In the genomic region with DNA sequence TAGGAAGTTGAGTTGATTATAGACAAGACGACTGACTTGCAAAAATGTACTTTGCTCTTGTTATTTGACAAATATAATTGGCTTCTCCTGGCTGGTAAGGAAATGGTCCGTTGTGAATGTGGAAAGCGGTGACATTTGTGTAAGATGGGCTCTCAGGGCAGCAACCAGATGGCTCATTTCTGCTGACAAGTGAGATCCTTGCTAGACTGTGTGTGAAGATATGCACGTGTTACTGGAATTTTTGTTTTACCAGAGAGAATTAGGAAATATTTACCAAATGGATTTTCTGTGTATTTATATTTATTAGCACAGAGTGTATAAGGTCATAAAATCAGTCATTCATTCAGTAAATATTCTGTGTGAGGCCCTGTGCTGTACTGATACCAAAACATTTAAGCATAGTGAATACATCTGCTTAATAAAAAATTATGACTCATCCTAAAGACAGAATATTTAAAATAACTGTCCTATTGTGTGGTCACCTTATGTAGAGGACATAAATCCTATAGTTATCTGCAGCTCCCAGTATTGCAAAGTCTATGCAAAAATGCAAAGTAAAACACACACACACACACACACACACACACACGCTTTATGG, we compare ENCODE assay signal across 16 cellular contexts.
DNase-seq lines count a peak whose midpoint lies in the region; ATAC-seq, FAIRE-seq and TF ChIP-seq lines count a peak whose summit lies in the region.
"Had no signal": no experiment of that assay in that cellular context is flagged by ENCODE, and none has a peak within 500 bp of the region (broad histone marks: within the 10 kb centered on the region; RNA-seq: fewer than 3 reads in every experiment).

No MANE protein-coding gene starts in this region.

- intact Hi-C loops in K562 (cut with micrococcal nuclease) (no loop called here), HepG2 (cut with micrococcal nuclease; ENCODE audit: unreplicated experiment) (no loop called here), prostate gland (cut with DNase I) (no loop called here)

- DNase-seq in A549 (ENCODE audit: low read depth in 1 of 2, low spot score in 1 of 2) = no peak
- DNase-seq in Karpas-422 = no peak
- no peak for DNase-seq in K562 (ENCODE audit: extremely low read depth in 1 of 4, low spot score in 3 of 4)
- no peak for DNase-seq in HepG2 (ENCODE audit: low spot score)
- no peak for DNase-seq in prostate gland (ENCODE audit: low spot score)
- no peak for DNase-seq in activated T-cell treated with anti-CD3 and anti-CD28 coated beads, Interleukin-2, amount 50 U/mL, for 48 hours
- no peak for DNase-seq in erythroblast (lab: John Stamatoyannopoulos, UW)
- DNase-seq: activated CD4-positive, alpha-beta T cell treated with anti-CD3 and anti-CD28 coated beads, Interleukin-2, amount 10 ng/mL, durations not matched to agents 24 days and 14 days; activated T-cell treated with anti-CD3 and anti-CD28 coated beads, Interleukin-2, amount 50 U/mL, for 1 hour; Caco-2; GF-D8; H9; NCI-H2081 treated with DMSO at 0.1 percent for 48 hours; T1000 had no signal

- H3K79me2 ChIP-seq in Karpas-422 (ENCODE audit: low read length) = no peaks in the 10 kb centered on the region
- H3K79me2 ChIP-seq in K562 (ENCODE audit: control insufficient read depth, insufficient read depth, low read length) = no peaks in the 10 kb centered on the region
- H3K79me2 ChIP-seq in HepG2 (ENCODE audit: insufficient read depth, low read length) = no peaks in the 10 kb centered on the region

- no peaks in the 10 kb centered on the region for H3K27me3 ChIP-seq in Karpas-422 (ENCODE audit: low read length)
- H3K27me3 ChIP-seq in K562 (ENCODE audit: control insufficient read depth in 2 of 2, insufficient read depth in 2 of 2, low read length in 2 of 2) = peaks cover under 1 to 7% of the 10 kb centered on the region in 2 experiments; a peak in 3 of 5 replicates
- peaks cover 0 to 4% of the 10 kb centered on the region in 2 experiments; a peak in 2 of 5 replicates for H3K27me3 ChIP-seq in HepG2 (ENCODE audit: control insufficient read depth in 1 of 2, insufficient read depth in 2 of 2, low read length in 2 of 2)
- H3K27me3 ChIP-seq in prostate gland (replicated peaks; ENCODE audit: insufficient read depth) = no peaks in the 10 kb centered on the region
- H3K27me3 ChIP-seq: uterus had no signal

- H3K36me3 ChIP-seq in Karpas-422 (ENCODE audit: insufficient read depth, low read length) = no peaks in the 10 kb centered on the region
- no peaks in the 10 kb centered on the region for H3K36me3 ChIP-seq in K562 (ENCODE audit: control insufficient read depth, insufficient read depth, low read length)
- H3K36me3 ChIP-seq in HepG2 (replicated peaks in 1 of 2; ENCODE audit: control insufficient read depth in 1 of 2, insufficient read depth in 2 of 2, low read length in 2 of 2) = no peaks in the 10 kb centered on the region
- no peaks in the 10 kb centered on the region for H3K36me3 ChIP-seq in prostate gland
- H3K36me3 ChIP-seq: uterus had no signal

- TF ChIP-seq RAD21 in A549 (conservative IDR thresholded peaks at IDR 0.05 in 1 of 2, IDR thresholded peaks at IDR 0.05 in 1 of 2) (no peak), K562 (CRISPR knock-in tag; conservative IDR thresholded peaks at IDR 0.05 in 1 of 2, IDR thresholded peaks at IDR 0.05 in 1 of 2) (no peak), HepG2 (CRISPR knock-in tag; IDR thresholded peaks at IDR 0.05) (no peak)

- in situ Hi-C loops in K562 (cut with MboI) (no loop called here), HepG2 (cut with HindIII; ENCODE audit: extremely low pct_ligation_motif_present, low pct_unique_long_range_greater_than_20kb) (no loop called here)

- no peaks in the 10 kb centered on the region for H3K9me3 ChIP-seq in A549
- no peaks in the 10 kb centered on the region for H3K9me3 ChIP-seq in Karpas-422 (ENCODE audit: low read length)
- no peaks in the 10 kb centered on the region for H3K9me3 ChIP-seq in K562 (replicated peaks; ENCODE audit: control insufficient read depth, insufficient read depth, low read depth, low read length)
- H3K9me3 ChIP-seq in HepG2 (ENCODE audit: low read length) = no peaks in the 10 kb centered on the region
- H3K9me3 ChIP-seq in prostate gland = no peaks in the 10 kb centered on the region
- H3K9me3 ChIP-seq: Caco-2, uterus had no signal

- ATAC-seq in A549 (no peak), K562 (no peak), HepG2 (no peak), GM18519 (IDR thresholded peaks at IDR 0.05; ENCODE audit: low FRiP score, unreplicated experiment) (no peak)

- CTCF ChIA-PET in A549 (lab: Yijun Ruan, JAX) = interaction anchor here (0.6 to 0.9 kb wide), 2 partner anchors 12 to 499 kb away, joined by 3 read pairs; no protein-coding TSS in a partner anchor
- CTCF ChIA-PET in K562 (lab: Yijun Ruan, JAX; ENCODE audit: low intra/inter-chr PET ratio) = no interaction called here
- CTCF ChIA-PET in HepG2 (lab: Yijun Ruan, JAX; ENCODE audit: low intra/inter-chr PET ratio, low total read pairs) = no interaction called here

- no TSS peak for BruUV-seq in K562 (replicated peaks; lab: Mats Ljungman, UMichigan)
- BruUV-seq in HepG2 (replicated peaks; lab: Mats Ljungman, UMichigan) = no TSS peak

- TF ChIP-seq POLR2A in A549 (IDR thresholded peaks at IDR 0.05; ENCODE audit: low read length) (no peak), K562 (conservative IDR thresholded peaks at IDR 0.05) (no peak), HepG2 (IDR thresholded peaks at IDR 0.05; ENCODE audit: insufficient read depth in 1 of 2, low read depth in 2 of 2, low read length in 2 of 2) (no peak), prostate gland (IDR thresholded peaks at IDR 0.05) (no peak), erythroblast (IDR thresholded peaks at IDR 0.05; ENCODE audit: low read length) (no peak)

- POLR2A ChIA-PET in A549 (lab: Yijun Ruan, JAX) (no interaction called here), K562 (lab: Yijun Ruan, JAX) (interaction anchor here (0.6 to 1.0 kb wide), 2 partner anchors 9 to 498 kb away, joined by 3 read pairs; no protein-coding TSS in a partner anchor), HepG2 (lab: Yijun Ruan, JAX) (interaction anchor here (1.0 kb wide), 1 partner anchor 12 kb away, joined by 3 read pairs; no protein-coding TSS in a partner anchor)

- TF ChIP-seq CTCF in A549 (IDR thresholded peaks at IDR 0.05) = no peak
- no peak for TF ChIP-seq CTCF in K562 (IDR thresholded peaks at IDR 0.05 in 2 of 3, conservative IDR thresholded peaks at IDR 0.05 in 1 of 3; ENCODE audit: insufficient read depth in 2 of 3, low read depth in 1 of 3, low read length in 3 of 3)
- TF ChIP-seq CTCF in HepG2 (CRISPR knock-in tag; IDR thresholded peaks at IDR 0.05) = no peak
- no peak for TF ChIP-seq CTCF in prostate gland (IDR thresholded peaks at IDR 0.05)

- H3K9me1 ChIP-seq in K562 (ENCODE audit: control insufficient read depth, insufficient read depth, low read length) = no peaks in the 10 kb centered on the region

- TF ChIP-seq EP300 in A549 (IDR thresholded peaks at IDR 0.05) (no peak), K562 (IDR thresholded peaks at IDR 0.05; ENCODE audit: low read length) (no peak), HepG2 (IDR thresholded peaks at IDR 0.05; ENCODE audit: low read depth in 2 of 2, low read length in 2 of 2) (no peak), HepG2 (CRISPR knock-in tag; IDR thresholded peaks at IDR 0.05; ENCODE audit: borderline replicate concordance) (no peak)

- H4K20me1 ChIP-seq in Karpas-422 (ENCODE audit: insufficient read depth, low read depth, low read length) (no peaks in the 10 kb centered on the region), K562 (replicated peaks; ENCODE audit: control insufficient read depth, insufficient read depth, low read length) (no peaks in the 10 kb centered on the region), HepG2 (ENCODE audit: insufficient read depth, low read length) (no peaks in the 10 kb centered on the region)

- FAIRE-seq in A549 (lab: Jason Lieb, UNC) (no peak), K562 (lab: Jason Lieb, UNC) (no peak), HepG2 (lab: Jason Lieb, UNC) (no peak)

- H3K4me2 ChIP-seq in A549 (peak overlapping the region; percentile 6; the same call in 2 of the 3 replicates), Karpas-422 (ENCODE audit: low read depth, low read length, poor library complexity, severe bottlenecking) (peak overlapping the region; percentile 30), K562 (ENCODE audit: insufficient read depth, low read length) (no peak overlapping the region), HepG2 (ENCODE audit: low read depth, low read length) (0 out of 2 replicates have a peak overlapping the region, but pooled peaks have one; percentile 65)

- H3K9ac ChIP-seq in Karpas-422 (ENCODE audit: low read length) (no peak overlapping the region), K562 (ENCODE audit: insufficient read depth in 1 of 2, low read depth in 2 of 2, low read length in 2 of 2) (no peak overlapping the region), HepG2 (ENCODE audit: insufficient read depth, low read depth, low read length) (no peak overlapping the region)

- WGBS in A549 (ENCODE audit: missing lambda C conversion rate) = 60% methylated on average over 5 of the region's 5 CpGs
- WGBS in K562 (ENCODE audit: insufficient coverage, low coverage, missing lambda C conversion rate) = 13% methylated on average over 5 of the region's 5 CpGs
- 6% methylated on average over 5 of the region's 5 CpGs for WGBS in HepG2 (ENCODE audit: low lambda C conversion rate)
- 37% methylated on average over 5 of the region's 5 CpGs for WGBS in prostate gland

- no peak overlapping the region for H3K27ac ChIP-seq in A549
- H3K27ac ChIP-seq in Karpas-422 (ENCODE audit: low read length) = no peak overlapping the region
- H3K27ac ChIP-seq in K562 (ENCODE audit: extremely low read depth, low read depth, low read length) = no peak overlapping the region
- no peak overlapping the region for H3K27ac ChIP-seq in HepG2 (ENCODE audit: extremely low read length, insufficient read depth, low read length)
- no peak overlapping the region for H3K27ac ChIP-seq in prostate gland

- peaks cover 10% of the 10 kb centered on the region; the same call in 2 of the 3 replicates for H3K4me1 ChIP-seq in A549
- H3K4me1 ChIP-seq in Karpas-422 (ENCODE audit: low read length) = peaks cover 36% of the 10 kb centered on the region
- H3K4me1 ChIP-seq in K562 (replicated peaks in 1 of 2; ENCODE audit: control insufficient read depth in 2 of 2, insufficient read depth in 2 of 2, low read length in 2 of 2) = peaks cover 0 to 4% of the 10 kb centered on the region in 2 experiments; a peak in 1 of 5 replicates
- H3K4me1 ChIP-seq in HepG2 (ENCODE audit: insufficient read depth, low read length) = peaks cover 20% of the 10 kb centered on the region
- no peaks in the 10 kb centered on the region for H3K4me1 ChIP-seq in prostate gland (replicated peaks)
- H3K4me1 ChIP-seq: Caco-2, uterus had no signal

- H2AFZ ChIP-seq in Karpas-422 (ENCODE audit: low read length) = no peak overlapping the region
- no peak overlapping the region for H2AFZ ChIP-seq in K562 (ENCODE audit: low read depth, low read length)
- no peak overlapping the region for H2AFZ ChIP-seq in HepG2 (ENCODE audit: low read length)

- no peak overlapping the region for H3K4me3 ChIP-seq in A549
- no peak overlapping the region for H3K4me3 ChIP-seq in Karpas-422 (ENCODE audit: low read length)
- H3K4me3 ChIP-seq in K562 = no peak overlapping the region
- no peak overlapping the region for H3K4me3 ChIP-seq in HepG2 (replicated peaks in 1 of 3; ENCODE audit: insufficient read depth in 1 of 3, low read depth in 2 of 3, low read length in 3 of 3)
- no peak overlapping the region for H3K4me3 ChIP-seq in prostate gland
- H3K4me3 ChIP-seq: uterus had no signal

- H3K9me2 ChIP-seq in Karpas-422 (replicated peaks; ENCODE audit: insufficient read depth, low read length) = no peaks in the 10 kb centered on the region
